ENCODE assay signal across 6 cellular contexts in genomic region chr19:49924881-49925210, GRCh38. TPM values are rescaled to one million over a fixed set of nuclear protein-coding genes. Genes with fewer than 3 reads are reported as not detected.
"Had no signal": no experiment of that assay in that cellular context is flagged by ENCODE, and none has a peak within 500 bp of the region (broad histone marks: within the 10 kb centered on the region; RNA-seq: fewer than 3 reads in every experiment).

No MANE protein-coding gene starts in this region.

RNA-seq across cellular contexts. Expression of gene IL4I1, which starts 28.2 kb away (rescaled TPM):
- total RNA-seq: left ventricle myocardium superior had no signal
- polyA plus RNA-seq: naive thymus-derived CD4-positive, alpha-beta T cell had no signal

RNA-seq across cellular contexts. Expression of gene SIGLEC11, which starts 36.1 kb away (rescaled TPM):
- total RNA-seq: activated T-helper 2 cell treated with anti-CD3 and anti-CD28 coated beads, Interferon-gamma antibody, Interleukin-2, Interleukin-4, amounts not matched to agents 10 μg/mL and 5 μg/mL and 100 μg/mL, durations not matched to agents 14 hours and 24 hours and 36 hours; dermis blood vessel endothelial cell; endothelial cell of umbilical vein had no signal
- polyA plus RNA-seq: endothelial cell of umbilical vein; immature natural killer cell; naive thymus-derived CD4-positive, alpha-beta T cell had no signal
